ENCODE assay signal across 8 cellular contexts in genomic region chr11:35418282-35418846, GRCh38. TPM values are rescaled to one million over a fixed set of nuclear protein-coding genes. Genes with fewer than 3 reads are reported as not detected.
A peak's percentile ranks its signal among the peaks of the same experiment; 100 is the strongest.
DNase-seq lines count a peak whose midpoint lies in the region; ATAC-seq and TF ChIP-seq lines count a peak whose summit lies in the region.

No MANE protein-coding gene starts in this region.

- H3K4me1 Mint-ChIP-seq in glutamatergic neuron (ENCODE audit: low read depth, unreplicated experiment) = peaks cover 26% of the 10 kb centered on the region

- peaks cover 4% of the 10 kb centered on the region for H3K36me3 Mint-ChIP-seq in glutamatergic neuron (ENCODE audit: unreplicated experiment)

- 15 to 32% methylated on average over 24 to 29 of the region's 29 CpGs for WGBS in thyroid gland, 2 donors

- no peaks in the 10 kb centered on the region for H3F3A ChIP-seq in PC-3 (ENCODE audit: low read length, unreplicated experiment)

- H3K36me3 ChIP-seq in PC-3 (ENCODE audit: low read depth, low read length) (no peaks in the 10 kb centered on the region), skeletal muscle satellite cell (ENCODE audit: insufficient read depth, low read length) (no peaks in the 10 kb centered on the region), thyroid gland (no peaks in the 10 kb centered on the region)

- peak overlapping the region; percentile 93 for H3K27ac Mint-ChIP-seq in glutamatergic neuron (ENCODE audit: unreplicated experiment)

- peaks cover 91% of the 10 kb centered on the region for H3K27me3 ChIP-seq in PC-3 (ENCODE audit: low read length)
- peaks cover 97% of the 10 kb centered on the region for H3K27me3 ChIP-seq in skeletal muscle satellite cell (ENCODE audit: control insufficient read depth, insufficient read depth, low read length)
- H3K27me3 ChIP-seq in thyroid gland = no peaks in the 10 kb centered on the region

- H3K9me2 ChIP-seq in PC-3 (replicated peaks; ENCODE audit: low read length) = no peaks in the 10 kb centered on the region

- peak overlapping the region; percentile 97 for H3K4me3 Mint-ChIP-seq in glutamatergic neuron (ENCODE audit: unreplicated experiment)

- no peak for TF ChIP-seq POLR2A in thyroid gland (IDR thresholded peaks at IDR 0.05)

- no peaks in the 10 kb centered on the region for H3K79me2 ChIP-seq in PC-3 (ENCODE audit: low read length)

- no TSS peak for BruUV-seq in PC-3 (replicated peaks; lab: Mats Ljungman, UMichigan)

- no peaks in the 10 kb centered on the region for H4K20me1 ChIP-seq in PC-3 (ENCODE audit: low read length)

- H3K9me3 ChIP-seq in PC-3 (ENCODE audit: low read length) (no peaks in the 10 kb centered on the region), skeletal muscle satellite cell (replicated peaks; ENCODE audit: low read length) (no peaks in the 10 kb centered on the region), thyroid gland (no peaks in the 10 kb centered on the region)

- no peak; the same call in 1 of the 2 replicates for ATAC-seq in PC-3

- TF ChIP-seq CTCF in PC-3 (conservative IDR thresholded peaks at IDR 0.05; ENCODE audit: low read depth, low read length) (no peak), glutamatergic neuron (IDR thresholded peaks at IDR 0.05; ENCODE audit: partially characterized antibody, unreplicated experiment) (no peak), thyroid gland (IDR thresholded peaks at IDR 0.05) (no peak)

- H3K27ac ChIP-seq in PC-3 (ENCODE audit: low read length) (no peak overlapping the region), thyroid gland (no peak overlapping the region)

- CTCF ChIA-PET in PC-3 (lab: Charles Lee) = interaction anchor here (0.7 kb wide), 1 partner anchor 494 kb away, joined by 4 read pairs; no protein-coding TSS in a partner anchor

- DNase-seq in NCI-H1092 treated with DMSO at 0.1 percent for 48 hours (lab: John Stamatoyannopoulos, UW) = peak; percentile 12
- no peak for DNase-seq in NCI-H1092 (lab: John Stamatoyannopoulos, UW)
- no peak for DNase-seq in PC-3
- peak; percentile 65 for DNase-seq in glutamatergic neuron
- DNase-seq in SKM-1 (lab: John Stamatoyannopoulos, UW; ENCODE audit: unreplicated experiment) = no peak
- no peak for DNase-seq in thyroid gland
- no peak for DNase-seq in amniotic stem cell (lab: John Stamatoyannopoulos, UW)

- peak overlapping the region; percentile 81 for H3K4me2 ChIP-seq in PC-3 (ENCODE audit: low read length)
- H3K4me2 ChIP-seq in skeletal muscle satellite cell (ENCODE audit: low read length) = peak overlapping the region; percentile 86

- H3K9me3 Mint-ChIP-seq in glutamatergic neuron (ENCODE audit: unreplicated experiment) = peaks cover 22% of the 10 kb centered on the region

- H3K9ac ChIP-seq in PC-3 (ENCODE audit: low read length) (no peak overlapping the region), skeletal muscle satellite cell (ENCODE audit: low read depth, low read length) (no peak overlapping the region)

- H3K4me3 ChIP-seq in PC-3 (ENCODE audit: low read length) = peak overlapping the region; percentile 59
- H3K4me3 ChIP-seq in skeletal muscle satellite cell (ENCODE audit: low read length) = peak overlapping the region; percentile 68
- H3K4me3 ChIP-seq in thyroid gland (replicated peaks in 1 of 3) = peak overlapping the region in 1 of 3 donors; percentile 32

- H2AFZ ChIP-seq in PC-3 (ENCODE audit: low read length) = 0 out of 2 replicates have a peak overlapping the region, but pooled peaks have one; percentile 45

- H3K4me1 ChIP-seq in PC-3 (ENCODE audit: insufficient read depth, low read length) (0 out of 2 replicates have a peak, but pooled peaks cover 3% of the 10 kb centered on the region), skeletal muscle satellite cell (ENCODE audit: control insufficient read depth, insufficient read depth, low read length) (peaks cover 20% of the 10 kb centered on the region), thyroid gland (peaks cover 6 to 26% of the 10 kb centered on the region in 2 donors)

- intact Hi-C loops in PC-3 (cut with micrococcal nuclease) = no loop called here
- intact Hi-C loops in thyroid gland (cut with DNase I) = no loop called here

- peaks cover 12% of the 10 kb centered on the region for H3K27me3 Mint-ChIP-seq in glutamatergic neuron (ENCODE audit: unreplicated experiment)

- POLR2A ChIA-PET in PC-3 (lab: Charles Lee; ENCODE audit: unreplicated experiment) = no interaction called here

RNA-seq across cellular contexts. Expression of gene SLC1A2, which starts 1.0 kb away (rescaled TPM):
- 0.18 TPM in 1 of 2 replicates, not detected in the other for total RNA-seq in PC-3 (2014; rRNA removed)
- total RNA-seq in glutamatergic neuron (ENCODE audit: unreplicated experiment) = 54.3 TPM
- total RNA-seq in skeletal muscle satellite cell (2012; rRNA removed) = 2.8 and 5.7 TPM in 2 replicates
- total RNA-seq in thyroid gland = 1 to 10 TPM in 1 of 4 donors, under 1 TPM in 3; 0.05 to 1.2 (median 0.54) TPM

Comparison
In these comparisons a context has a peak if more than half of its experiments do, and no peak if none do; other contexts are left out.
1. DNase-seq: peak in NCI-H1092 treated with DMSO at 0.1 percent for 48 hours (single experiment) and glutamatergic neuron (single experiment); none in NCI-H1092 (single experiment), PC-3 (single experiment), SKM-1 (single experiment), thyroid gland (0 of 2) and amniotic stem cell (single experiment).
2. RNA of gene SLC1A2, which starts 1.0 kb away (total RNA-seq): 54.3 TPM in glutamatergic neuron (single experiment); 0.05 to 1.2 TPM in thyroid gland and 0.18 TPM in PC-3; every median in the first group is over 10 times any median in the second.